ENCODE assay signal across 1 cellular context in the genomic region with DNA sequence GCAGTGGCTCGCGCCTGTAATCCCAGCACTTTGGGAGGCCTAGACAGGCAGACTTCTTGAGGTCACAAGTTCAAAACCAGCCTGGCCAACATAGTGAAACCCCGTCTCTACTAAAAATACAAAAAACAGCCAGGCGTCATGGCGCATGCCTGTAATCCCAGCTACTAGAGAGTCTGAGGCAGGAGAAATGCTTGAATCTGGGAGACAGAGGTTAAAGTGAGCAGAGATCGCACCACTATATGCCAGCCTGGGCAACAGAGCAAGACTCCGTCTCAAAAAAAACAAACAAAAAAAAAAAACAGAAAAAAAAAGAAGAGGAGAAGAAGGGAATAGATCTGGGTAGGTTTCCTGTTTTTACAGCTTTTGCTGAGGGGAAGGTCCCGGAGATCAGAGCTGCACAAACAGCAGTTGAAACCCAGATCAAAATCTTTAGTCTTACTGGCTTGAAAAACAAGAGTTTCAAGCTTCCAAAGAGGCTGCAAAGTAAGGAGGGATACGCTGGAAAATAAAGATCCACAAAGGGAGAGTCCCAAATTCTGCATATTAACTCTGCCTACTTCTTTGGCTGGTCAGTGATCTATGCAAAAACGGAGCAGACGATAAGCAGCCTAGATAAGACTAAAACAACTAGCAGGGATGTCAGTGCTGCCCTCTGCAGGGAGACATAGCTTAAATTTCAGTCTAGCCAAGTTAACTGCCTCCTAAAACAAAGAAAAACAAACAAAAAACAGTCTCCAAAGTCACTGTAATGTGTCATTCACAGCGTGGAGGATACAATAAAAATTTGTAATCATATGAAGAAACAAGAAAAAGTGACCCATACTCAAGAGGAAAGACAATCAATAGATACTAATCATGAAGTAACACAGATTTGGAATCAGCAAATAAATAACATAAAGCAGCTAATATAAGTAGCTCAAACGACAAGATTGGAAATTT.
A peak's percentile ranks its signal among the peaks of the same experiment; 100 is the strongest.
TF ChIP-seq lines count a peak whose summit lies in the region.

No MANE protein-coding gene starts in this region.

TF ChIP-seq in K562, 482 proteins besides CTCF, POLR2A, EP300 and RAD21 (continued from another document and continues in another):
- TF ChIP-seq MYBL2 (IDR thresholded peaks at IDR 0.05; ENCODE audit: low read depth), result peak; percentile 47
- no peak for TF ChIP-seq MYBL2 (CRISPR knock-in tag; IDR thresholded peaks at IDR 0.05; ENCODE audit: borderline replicate concordance)
- TF ChIP-seq TRIM24 (IDR thresholded peaks at IDR 0.05), result no peak; a peak in 1 of 4 replicates
- no peak for TF ChIP-seq PHF20 (IDR thresholded peaks at IDR 0.05; ENCODE audit: partially characterized antibody)
- no peak for TF ChIP-seq XRCC3 (IDR thresholded peaks at IDR 0.05)
- TF ChIP-seq TOE1 (IDR thresholded peaks at IDR 0.05; ENCODE audit: borderline replicate concordance), result no peak
- no peak for TF ChIP-seq TOE1 (CRISPR knock-in tag; IDR thresholded peaks at IDR 0.05; ENCODE audit: borderline replicate concordance, low read depth)
- TF ChIP-seq, protein P1, sequence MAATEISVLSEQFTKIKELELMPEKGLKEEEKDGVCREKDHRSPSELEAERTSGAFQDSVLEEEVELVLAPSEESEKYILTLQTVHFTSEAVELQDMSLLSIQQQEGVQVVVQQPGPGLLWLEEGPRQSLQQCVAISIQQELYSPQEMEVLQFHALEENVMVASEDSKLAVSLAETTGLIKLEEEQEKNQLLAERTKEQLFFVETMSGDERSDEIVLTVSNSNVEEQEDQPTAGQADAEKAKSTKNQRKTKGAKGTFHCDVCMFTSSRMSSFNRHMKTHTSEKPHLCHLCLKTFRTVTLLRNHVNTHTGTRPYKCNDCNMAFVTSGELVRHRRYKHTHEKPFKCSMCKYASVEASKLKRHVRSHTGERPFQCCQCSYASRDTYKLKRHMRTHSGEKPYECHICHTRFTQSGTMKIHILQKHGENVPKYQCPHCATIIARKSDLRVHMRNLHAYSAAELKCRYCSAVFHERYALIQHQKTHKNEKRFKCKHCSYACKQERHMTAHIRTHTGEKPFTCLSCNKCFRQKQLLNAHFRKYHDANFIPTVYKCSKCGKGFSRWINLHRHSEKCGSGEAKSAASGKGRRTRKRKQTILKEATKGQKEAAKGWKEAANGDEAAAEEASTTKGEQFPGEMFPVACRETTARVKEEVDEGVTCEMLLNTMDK (IDR thresholded peaks at IDR 0.05; ENCODE audit: borderline replicate concordance, insufficient read depth, low read depth, low read length, poor library complexity, severe bottlenecking), result peak; percentile 80
- TF ChIP-seq TCF7 (IDR thresholded peaks at IDR 0.05; ENCODE audit: borderline replicate concordance), result no peak
- TF ChIP-seq GATAD2A (IDR thresholded peaks at IDR 0.05), result no peak
- no peak for TF ChIP-seq NUFIP1 (IDR thresholded peaks at IDR 0.05; ENCODE audit: partially characterized antibody)
- no peak for TF ChIP-seq ZNF586 (CRISPR knock-in tag; conservative IDR thresholded peaks at IDR 0.05)
- TF ChIP-seq NELFE (IDR thresholded peaks at IDR 0.05; ENCODE audit: insufficient read depth, insufficient read length), result no peak
- TF ChIP-seq GTF2F1 (IDR thresholded peaks at IDR 0.05; ENCODE audit: low read depth, low read length), result no peak
- peak; percentile 68; the same call in 1 of the 2 replicates for TF ChIP-seq SOX6 (IDR thresholded peaks at IDR 0.05)
- TF ChIP-seq KHSRP (IDR thresholded peaks at IDR 0.05), result no peak
- TF ChIP-seq SUPT5H (IDR thresholded peaks at IDR 0.05), result 0 out of 2 replicates have a peak, but pooled peaks have one; percentile 16
- no peak for TF ChIP-seq ZNF263 (CRISPR knock-in tag; IDR thresholded peaks at IDR 0.05; ENCODE audit: borderline replicate concordance)
- TF ChIP-seq MIER1 (IDR thresholded peaks at IDR 0.05; ENCODE audit: low read depth), result peak; percentile 19; the same call in 1 of the 2 replicates
- TF ChIP-seq, protein P2, sequence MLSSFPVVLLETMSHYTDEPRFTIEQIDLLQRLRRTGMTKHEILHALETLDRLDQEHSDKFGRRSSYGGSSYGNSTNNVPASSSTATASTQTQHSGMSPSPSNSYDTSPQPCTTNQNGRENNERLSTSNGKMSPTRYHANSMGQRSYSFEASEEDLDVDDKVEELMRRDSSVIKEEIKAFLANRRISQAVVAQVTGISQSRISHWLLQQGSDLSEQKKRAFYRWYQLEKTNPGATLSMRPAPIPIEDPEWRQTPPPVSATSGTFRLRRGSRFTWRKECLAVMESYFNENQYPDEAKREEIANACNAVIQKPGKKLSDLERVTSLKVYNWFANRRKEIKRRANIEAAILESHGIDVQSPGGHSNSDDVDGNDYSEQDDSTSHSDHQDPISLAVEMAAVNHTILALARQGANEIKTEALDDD (IDR thresholded peaks at IDR 0.05), result peak; percentile 97
- TF ChIP-seq, protein P3, sequence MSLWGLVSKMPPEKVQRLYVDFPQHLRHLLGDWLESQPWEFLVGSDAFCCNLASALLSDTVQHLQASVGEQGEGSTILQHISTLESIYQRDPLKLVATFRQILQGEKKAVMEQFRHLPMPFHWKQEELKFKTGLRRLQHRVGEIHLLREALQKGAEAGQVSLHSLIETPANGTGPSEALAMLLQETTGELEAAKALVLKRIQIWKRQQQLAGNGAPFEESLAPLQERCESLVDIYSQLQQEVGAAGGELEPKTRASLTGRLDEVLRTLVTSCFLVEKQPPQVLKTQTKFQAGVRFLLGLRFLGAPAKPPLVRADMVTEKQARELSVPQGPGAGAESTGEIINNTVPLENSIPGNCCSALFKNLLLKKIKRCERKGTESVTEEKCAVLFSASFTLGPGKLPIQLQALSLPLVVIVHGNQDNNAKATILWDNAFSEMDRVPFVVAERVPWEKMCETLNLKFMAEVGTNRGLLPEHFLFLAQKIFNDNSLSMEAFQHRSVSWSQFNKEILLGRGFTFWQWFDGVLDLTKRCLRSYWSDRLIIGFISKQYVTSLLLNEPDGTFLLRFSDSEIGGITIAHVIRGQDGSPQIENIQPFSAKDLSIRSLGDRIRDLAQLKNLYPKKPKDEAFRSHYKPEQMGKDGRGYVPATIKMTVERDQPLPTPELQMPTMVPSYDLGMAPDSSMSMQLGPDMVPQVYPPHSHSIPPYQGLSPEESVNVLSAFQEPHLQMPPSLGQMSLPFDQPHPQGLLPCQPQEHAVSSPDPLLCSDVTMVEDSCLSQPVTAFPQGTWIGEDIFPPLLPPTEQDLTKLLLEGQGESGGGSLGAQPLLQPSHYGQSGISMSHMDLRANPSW (CRISPR knock-in tag; IDR thresholded peaks at IDR 0.05), result no peak
- no peak for TF ChIP-seq KLF6 (CRISPR knock-in tag; IDR thresholded peaks at IDR 0.05; ENCODE audit: borderline replicate concordance)
- TF ChIP-seq, protein P4, sequence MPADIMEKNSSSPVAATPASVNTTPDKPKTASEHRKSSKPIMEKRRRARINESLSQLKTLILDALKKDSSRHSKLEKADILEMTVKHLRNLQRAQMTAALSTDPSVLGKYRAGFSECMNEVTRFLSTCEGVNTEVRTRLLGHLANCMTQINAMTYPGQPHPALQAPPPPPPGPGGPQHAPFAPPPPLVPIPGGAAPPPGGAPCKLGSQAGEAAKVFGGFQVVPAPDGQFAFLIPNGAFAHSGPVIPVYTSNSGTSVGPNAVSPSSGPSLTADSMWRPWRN (IDR thresholded peaks at IDR 0.05; ENCODE audit: low read depth), result no peak
- TF ChIP-seq GATAD2B (IDR thresholded peaks at IDR 0.05; ENCODE audit: borderline replicate concordance), result peak; percentile 41; the same call in 1 of the 2 replicates
- TF ChIP-seq EP400 (IDR thresholded peaks at IDR 0.05), result 0 out of 2 replicates have a peak, but pooled peaks have one; percentile 32
- 0 out of 4 replicates have a peak, but pooled peaks of 1 of the 2 experiments have one; percentile 50 for TF ChIP-seq FOXK2 (conservative IDR thresholded peaks at IDR 0.05 in 1 of 2, IDR thresholded peaks at IDR 0.05 in 1 of 2; ENCODE audit: low read depth in 2 of 2)
- TF ChIP-seq ZBTB1 (CRISPR knock-in tag; IDR thresholded peaks at IDR 0.05; ENCODE audit: borderline replicate concordance, low read depth), result no peak
- TF ChIP-seq, protein P5, sequence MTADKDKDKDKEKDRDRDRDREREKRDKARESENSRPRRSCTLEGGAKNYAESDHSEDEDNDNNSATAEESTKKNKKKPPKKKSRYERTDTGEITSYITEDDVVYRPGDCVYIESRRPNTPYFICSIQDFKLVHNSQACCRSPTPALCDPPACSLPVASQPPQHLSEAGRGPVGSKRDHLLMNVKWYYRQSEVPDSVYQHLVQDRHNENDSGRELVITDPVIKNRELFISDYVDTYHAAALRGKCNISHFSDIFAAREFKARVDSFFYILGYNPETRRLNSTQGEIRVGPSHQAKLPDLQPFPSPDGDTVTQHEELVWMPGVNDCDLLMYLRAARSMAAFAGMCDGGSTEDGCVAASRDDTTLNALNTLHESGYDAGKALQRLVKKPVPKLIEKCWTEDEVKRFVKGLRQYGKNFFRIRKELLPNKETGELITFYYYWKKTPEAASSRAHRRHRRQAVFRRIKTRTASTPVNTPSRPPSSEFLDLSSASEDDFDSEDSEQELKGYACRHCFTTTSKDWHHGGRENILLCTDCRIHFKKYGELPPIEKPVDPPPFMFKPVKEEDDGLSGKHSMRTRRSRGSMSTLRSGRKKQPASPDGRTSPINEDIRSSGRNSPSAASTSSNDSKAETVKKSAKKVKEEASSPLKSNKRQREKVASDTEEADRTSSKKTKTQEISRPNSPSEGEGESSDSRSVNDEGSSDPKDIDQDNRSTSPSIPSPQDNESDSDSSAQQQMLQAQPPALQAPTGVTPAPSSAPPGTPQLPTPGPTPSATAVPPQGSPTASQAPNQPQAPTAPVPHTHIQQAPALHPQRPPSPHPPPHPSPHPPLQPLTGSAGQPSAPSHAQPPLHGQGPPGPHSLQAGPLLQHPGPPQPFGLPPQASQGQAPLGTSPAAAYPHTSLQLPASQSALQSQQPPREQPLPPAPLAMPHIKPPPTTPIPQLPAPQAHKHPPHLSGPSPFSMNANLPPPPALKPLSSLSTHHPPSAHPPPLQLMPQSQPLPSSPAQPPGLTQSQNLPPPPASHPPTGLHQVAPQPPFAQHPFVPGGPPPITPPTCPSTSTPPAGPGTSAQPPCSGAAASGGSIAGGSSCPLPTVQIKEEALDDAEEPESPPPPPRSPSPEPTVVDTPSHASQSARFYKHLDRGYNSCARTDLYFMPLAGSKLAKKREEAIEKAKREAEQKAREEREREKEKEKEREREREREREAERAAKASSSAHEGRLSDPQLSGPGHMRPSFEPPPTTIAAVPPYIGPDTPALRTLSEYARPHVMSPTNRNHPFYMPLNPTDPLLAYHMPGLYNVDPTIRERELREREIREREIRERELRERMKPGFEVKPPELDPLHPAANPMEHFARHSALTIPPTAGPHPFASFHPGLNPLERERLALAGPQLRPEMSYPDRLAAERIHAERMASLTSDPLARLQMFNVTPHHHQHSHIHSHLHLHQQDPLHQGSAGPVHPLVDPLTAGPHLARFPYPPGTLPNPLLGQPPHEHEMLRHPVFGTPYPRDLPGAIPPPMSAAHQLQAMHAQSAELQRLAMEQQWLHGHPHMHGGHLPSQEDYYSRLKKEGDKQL (CRISPR knock-in tag; IDR thresholded peaks at IDR 0.05; ENCODE audit: borderline replicate concordance), result no peak
- TF ChIP-seq, protein P6, sequence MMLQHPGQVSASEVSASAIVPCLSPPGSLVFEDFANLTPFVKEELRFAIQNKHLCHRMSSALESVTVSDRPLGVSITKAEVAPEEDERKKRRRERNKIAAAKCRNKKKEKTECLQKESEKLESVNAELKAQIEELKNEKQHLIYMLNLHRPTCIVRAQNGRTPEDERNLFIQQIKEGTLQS (IDR thresholded peaks at IDR 0.05), result no peak
- TF ChIP-seq, protein P6 (CRISPR knock-in tag; conservative IDR thresholded peaks at IDR 0.05), result no peak
- no peak for TF ChIP-seq PCBP2 (IDR thresholded peaks at IDR 0.05; ENCODE audit: low read depth, low read length, poor library complexity, severe bottlenecking)
- no peak for TF ChIP-seq CHD2 (IDR thresholded peaks at IDR 0.05; ENCODE audit: low read depth, low read length)
- TF ChIP-seq, protein P7, sequence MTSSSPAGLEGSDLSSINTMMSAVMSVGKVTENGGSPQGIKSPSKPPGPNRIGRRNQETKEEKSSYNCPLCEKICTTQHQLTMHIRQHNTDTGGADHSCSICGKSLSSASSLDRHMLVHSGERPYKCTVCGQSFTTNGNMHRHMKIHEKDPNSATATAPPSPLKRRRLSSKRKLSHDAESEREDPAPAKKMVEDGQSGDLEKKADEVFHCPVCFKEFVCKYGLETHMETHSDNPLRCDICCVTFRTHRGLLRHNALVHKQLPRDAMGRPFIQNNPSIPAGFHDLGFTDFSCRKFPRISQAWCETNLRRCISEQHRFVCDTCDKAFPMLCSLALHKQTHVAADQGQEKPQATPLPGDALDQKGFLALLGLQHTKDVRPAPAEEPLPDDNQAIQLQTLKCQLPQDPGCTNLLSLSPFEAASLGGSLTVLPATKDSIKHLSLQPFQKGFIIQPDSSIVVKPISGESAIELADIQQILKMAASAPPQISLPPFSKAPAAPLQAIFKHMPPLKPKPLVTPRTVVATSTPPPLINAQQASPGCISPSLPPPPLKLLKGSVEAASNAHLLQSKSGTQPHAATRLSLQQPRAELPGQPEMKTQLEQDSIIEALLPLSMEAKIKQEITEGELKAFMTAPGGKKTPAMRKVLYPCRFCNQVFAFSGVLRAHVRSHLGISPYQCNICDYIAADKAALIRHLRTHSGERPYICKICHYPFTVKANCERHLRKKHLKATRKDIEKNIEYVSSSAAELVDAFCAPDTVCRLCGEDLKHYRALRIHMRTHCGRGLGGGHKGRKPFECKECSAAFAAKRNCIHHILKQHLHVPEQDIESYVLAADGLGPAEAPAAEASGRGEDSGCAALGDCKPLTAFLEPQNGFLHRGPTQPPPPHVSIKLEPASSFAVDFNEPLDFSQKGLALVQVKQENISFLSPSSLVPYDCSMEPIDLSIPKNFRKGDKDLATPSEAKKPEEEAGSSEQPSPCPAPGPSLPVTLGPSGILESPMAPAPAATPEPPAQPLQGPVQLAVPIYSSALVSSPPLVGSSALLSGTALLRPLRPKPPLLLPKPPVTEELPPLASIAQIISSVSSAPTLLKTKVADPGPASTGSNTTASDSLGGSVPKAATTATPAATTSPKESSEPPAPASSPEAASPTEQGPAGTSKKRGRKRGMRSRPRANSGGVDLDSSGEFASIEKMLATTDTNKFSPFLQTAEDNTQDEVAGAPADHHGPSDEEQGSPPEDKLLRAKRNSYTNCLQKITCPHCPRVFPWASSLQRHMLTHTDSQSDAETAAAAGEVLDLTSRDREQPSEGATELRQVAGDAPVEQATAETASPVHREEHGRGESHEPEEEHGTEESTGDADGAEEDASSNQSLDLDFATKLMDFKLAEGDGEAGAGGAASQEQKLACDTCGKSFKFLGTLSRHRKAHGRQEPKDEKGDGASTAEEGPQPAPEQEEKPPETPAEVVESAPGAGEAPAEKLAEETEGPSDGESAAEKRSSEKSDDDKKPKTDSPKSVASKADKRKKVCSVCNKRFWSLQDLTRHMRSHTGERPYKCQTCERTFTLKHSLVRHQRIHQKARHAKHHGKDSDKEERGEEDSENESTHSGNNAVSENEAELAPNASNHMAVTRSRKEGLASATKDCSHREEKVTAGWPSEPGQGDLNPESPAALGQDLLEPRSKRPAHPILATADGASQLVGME (CRISPR knock-in tag; IDR thresholded peaks at IDR 0.05), result no peak
- TF ChIP-seq ADNP (tag; IDR thresholded peaks at IDR 0.05), result peak; percentile 67
- no peak for TF ChIP-seq POLR3A (IDR thresholded peaks at IDR 0.05; ENCODE audit: borderline replicate concordance, extremely low read depth, insufficient read depth, insufficient read length)
